ENCODE assay signal across 12 cellular contexts in the genomic region with DNA sequence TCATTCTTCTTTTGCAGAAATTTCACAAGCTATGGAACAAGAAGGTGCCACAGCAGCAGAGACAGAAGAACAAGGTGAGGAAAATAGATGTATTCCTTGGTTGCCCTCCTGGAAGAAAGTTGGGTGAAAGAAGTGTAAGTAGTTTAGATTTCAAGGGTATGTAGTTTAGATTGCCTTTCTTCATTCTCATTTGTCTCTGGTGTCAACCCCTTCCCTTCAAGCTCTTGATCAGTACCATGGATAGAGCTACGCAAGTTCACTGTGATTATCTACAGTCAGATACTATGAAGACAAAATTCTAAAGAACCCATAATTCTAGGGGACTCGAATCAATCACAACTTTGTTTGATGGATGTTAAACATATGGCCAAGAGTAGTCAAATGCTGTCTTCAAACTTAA. TPM values are rescaled to one million over a fixed set of nuclear protein-coding genes. Genes with fewer than 3 reads are reported as not detected.
DNase-seq lines count a peak whose midpoint lies in the region; ATAC-seq, FAIRE-seq and TF ChIP-seq lines count a peak whose summit lies in the region.
"Not testable (repeated sequence)": the region's sequence is repeated elsewhere in the genome, so short reads cannot be mapped to it uniquely, and the experiment has no call there.
"Had no signal": no experiment of that assay in that cellular context is flagged by ENCODE, and none has a peak within 500 bp of the region (broad histone marks: within the 10 kb centered on the region; RNA-seq: fewer than 3 reads in every experiment).

No MANE protein-coding gene starts in this region.

- TF ChIP-seq CTCF in A549 (IDR thresholded peaks at IDR 0.05); HCT116 (IDR thresholded peaks at IDR 0.05 in 2 of 3, conservative IDR thresholded peaks at IDR 0.05 in 1 of 3; ENCODE audit: borderline replicate concordance in 1 of 3, insufficient read depth in 1 of 3, low read depth in 2 of 3, low read length in 2 of 3); K562 (IDR thresholded peaks at IDR 0.05 in 2 of 3, conservative IDR thresholded peaks at IDR 0.05 in 1 of 3; ENCODE audit: insufficient read depth in 2 of 3, low read depth in 1 of 3, low read length in 3 of 3); H1 (IDR thresholded peaks at IDR 0.05; ENCODE audit: control extremely low read depth in 1 of 3, insufficient read depth in 1 of 3, low read depth in 1 of 3, low read length in 3 of 3): not testable (repeated sequence)

- H3K23ac ChIP-seq in H1 (ENCODE audit: insufficient read length) = not testable (repeated sequence)

- not testable (repeated sequence) for H2BK20ac ChIP-seq in H1 (ENCODE audit: low read length)

- POLR2A ChIA-PET in A549 (lab: Yijun Ruan, JAX); HCT116 (lab: Charles Lee); K562 (lab: Yijun Ruan, JAX); H1 (lab: Charles Lee; ENCODE audit: partially characterized antibody): not testable (repeated sequence)

- not testable (repeated sequence) for H3K18ac ChIP-seq in H1 (ENCODE audit: extremely low read depth, low read length)

- H3K4me3 ChIP-seq in A549; HCT116 (replicated peaks in 1 of 2; ENCODE audit: low read depth in 1 of 2, low read length in 2 of 2); K562; H1 (ENCODE audit: extremely low read depth in 1 of 4, insufficient read depth in 2 of 4, low read depth in 3 of 4, low read length in 4 of 4): not testable (repeated sequence)

- 4% methylated on average over 2 of the region's 2 CpGs for WGBS in A549 (ENCODE audit: missing lambda C conversion rate)
- WGBS in K562 (ENCODE audit: insufficient coverage, low coverage, missing lambda C conversion rate) = 0% methylated on average over 1 of the region's 2 CpGs
- 75% methylated on average over 1 of the region's 2 CpGs; no CpG with 5 or more reads in 1 of the 2 experiments for WGBS in H1 (ENCODE audit: extremely low coverage in 1 of 2, insufficient coverage in 1 of 2, insufficient read length in 1 of 2, insufficient replicate concordance in 2 of 2, low coverage in 1 of 2, low lambda C conversion rate in 2 of 2, missing lambda C conversion rate in 1 of 2), 2 experiments

- H3K27ac ChIP-seq in A549; HCT116 (ENCODE audit: low read depth, low read length); K562 (ENCODE audit: extremely low read depth, low read depth, low read length); H1 (ENCODE audit: low read depth, low read length): not testable (repeated sequence)

- not testable (repeated sequence) for H3K4me2 ChIP-seq in A549; HCT116 (ENCODE audit: low read length); K562 (ENCODE audit: insufficient read depth, low read length); H1 (ENCODE audit: insufficient read depth in 1 of 2, low read depth in 2 of 2, low read length in 2 of 2)

- intact Hi-C loops in HCT116 (cut with micrococcal nuclease); K562 (cut with micrococcal nuclease): not testable (repeated sequence)

- H2BK120ac ChIP-seq in H1 (replicated peaks; ENCODE audit: low read depth, low read length) = not testable (repeated sequence)

- H2BK15ac ChIP-seq in H1 (ENCODE audit: low read length) = not testable (repeated sequence)

- not testable (repeated sequence) for H3K79me1 ChIP-seq in H1 (ENCODE audit: low read depth, low read length)

- not testable (repeated sequence) for H3K9me2 ChIP-seq in HCT116 (ENCODE audit: insufficient read depth)

- not testable (repeated sequence) for H3K9me1 ChIP-seq in K562 (ENCODE audit: control insufficient read depth, insufficient read depth, low read length)

- H3K27me3 ChIP-seq in HCT116 (ENCODE audit: insufficient read depth, low read length); K562 (ENCODE audit: control insufficient read depth in 2 of 2, insufficient read depth in 2 of 2, low read length in 2 of 2); H1 (replicated peaks in 1 of 4; ENCODE audit: control insufficient read depth in 3 of 4, extremely low read depth in 1 of 4, insufficient read depth in 3 of 4, low read length in 3 of 4): not testable (repeated sequence)

- in situ Hi-C loops in K562 (cut with MboI) = not testable (repeated sequence)

- H3K4ac ChIP-seq in H1 (replicated peaks; ENCODE audit: insufficient read length, low read depth, low read length) = not testable (repeated sequence)

- not testable (repeated sequence) for H3K56ac ChIP-seq in H1 (replicated peaks; ENCODE audit: insufficient read length, low read depth, low read length)

- not testable (repeated sequence) for H2BK5ac ChIP-seq in H1 (ENCODE audit: low read depth, low read length)

- not testable (repeated sequence) for H2BK12ac ChIP-seq in H1 (ENCODE audit: low read depth, low read length)

- DNase-seq in A549 (ENCODE audit: low read depth in 1 of 2, low spot score in 1 of 2); HCT116 (ENCODE audit: low read depth, low spot score); K562 (ENCODE audit: extremely low read depth in 1 of 4, low spot score in 3 of 4); H1 (ENCODE audit: low read depth in 1 of 2, low spot score in 2 of 2): not testable (repeated sequence)

- not testable (repeated sequence) for H3K4me1 ChIP-seq in A549; HCT116 (ENCODE audit: control insufficient read depth in 1 of 2, insufficient read depth in 2 of 2, low read length in 2 of 2); K562 (replicated peaks in 1 of 2; ENCODE audit: control insufficient read depth in 2 of 2, insufficient read depth in 2 of 2, low read length in 2 of 2); H1 (replicated peaks in 1 of 4; ENCODE audit: control insufficient read depth in 3 of 4, insufficient read depth in 4 of 4, low read length in 3 of 4)

- RAD21 ChIA-PET in HCT116 (lab: Charles Lee; ENCODE audit: low non-redundant PET in 1 of 2, low total read pairs in 2 of 2, uncharacterized antibody in 2 of 2, unreplicated experiment in 2 of 2) = not testable (repeated sequence)

- not testable (repeated sequence) for H3K36me3 ChIP-seq in HCT116 (ENCODE audit: control insufficient read depth in 1 of 2, insufficient read depth in 2 of 2, low read length in 2 of 2); K562 (ENCODE audit: control insufficient read depth, insufficient read depth, low read length); H1 (ENCODE audit: control insufficient read depth in 2 of 4, insufficient read depth in 4 of 4, low read length in 3 of 4)

- H3K23me2 ChIP-seq in H1 (ENCODE audit: low read depth, low read length) = not testable (repeated sequence)

- H3K9ac ChIP-seq in HCT116 (ENCODE audit: low read length); K562 (ENCODE audit: insufficient read depth in 1 of 2, low read depth in 2 of 2, low read length in 2 of 2); H1 (replicated peaks in 1 of 4; ENCODE audit: extremely low read depth in 1 of 4, low read depth in 3 of 4, low read length in 3 of 4): not testable (repeated sequence)

- not testable (repeated sequence) for H4K20me1 ChIP-seq in HCT116 (ENCODE audit: insufficient read depth); K562 (replicated peaks; ENCODE audit: control insufficient read depth, insufficient read depth, low read length); H1 (replicated peaks in 1 of 2; ENCODE audit: control insufficient read depth in 1 of 2, insufficient read depth in 2 of 2, low read length in 2 of 2)

- H3K9me3 ChIP-seq in A549 = peaks cover 14% of the 10 kb centered on the region; the same call in 2 of the 3 replicates
- not testable (repeated sequence) for H3K9me3 ChIP-seq in HCT116 (ENCODE audit: control insufficient read depth in 1 of 2, insufficient read depth in 1 of 2, low read depth in 1 of 2, low read length in 2 of 2); K562 (replicated peaks; ENCODE audit: control insufficient read depth, insufficient read depth, low read depth, low read length)
- H3K9me3 ChIP-seq in H1 (ENCODE audit: insufficient read depth in 2 of 2, low read depth in 1 of 2, low read length in 1 of 2) = peaks cover 38 to 66% of the 10 kb centered on the region in 2 experiments

- CTCF ChIA-PET in A549 (lab: Yijun Ruan, JAX) (interaction anchor here (0.5 kb wide), 1 partner anchor 878 kb away, joined by 3 read pairs; no protein-coding TSS in a partner anchor), H1 (lab: Charles Lee; ENCODE audit: partially characterized antibody) (interaction anchor here (0.9 kb wide), 1 partner anchor 47 kb away, joined by 4 read pairs; no protein-coding TSS in a partner anchor)
- CTCF ChIA-PET in HCT116 (lab: Charles Lee); K562 (lab: Yijun Ruan, JAX; ENCODE audit: low intra/inter-chr PET ratio): not testable (repeated sequence)

- not testable (repeated sequence) for H3K14ac ChIP-seq in H1 (ENCODE audit: insufficient read length)

- H2AK5ac ChIP-seq in H1 (ENCODE audit: low read depth, low read length) = not testable (repeated sequence)

- not testable (repeated sequence) for H4K91ac ChIP-seq in H1 (replicated peaks; ENCODE audit: insufficient read length, low read length)

- not testable (repeated sequence) for TF ChIP-seq EP300 in A549 (IDR thresholded peaks at IDR 0.05); K562 (IDR thresholded peaks at IDR 0.05; ENCODE audit: low read length); H1 (IDR thresholded peaks at IDR 0.05; ENCODE audit: borderline replicate concordance in 1 of 2, low read depth in 2 of 2, low read length in 2 of 2)

- not testable (repeated sequence) for H4K8ac ChIP-seq in H1 (ENCODE audit: extremely low read depth, insufficient read depth, low read length)

- ATAC-seq in A549, HCT116, K562: not testable (repeated sequence)

- not testable (repeated sequence) for H2AFZ ChIP-seq in HCT116 (ENCODE audit: low read depth, low read length, poor library complexity, severe bottlenecking); K562 (ENCODE audit: low read depth, low read length); H1 (ENCODE audit: low read length)

- not testable (repeated sequence) for TF ChIP-seq RAD21 in A549 (conservative IDR thresholded peaks at IDR 0.05 in 1 of 2, IDR thresholded peaks at IDR 0.05 in 1 of 2); HCT116 (IDR thresholded peaks at IDR 0.05; ENCODE audit: low read depth); K562 (CRISPR knock-in tag; conservative IDR thresholded peaks at IDR 0.05 in 1 of 2, IDR thresholded peaks at IDR 0.05 in 1 of 2); H1 (IDR thresholded peaks at IDR 0.05 in 1 of 2, conservative IDR thresholded peaks at IDR 0.05 in 1 of 2; ENCODE audit: low read depth in 2 of 2, low read length in 2 of 2)

- not testable (repeated sequence) for TF ChIP-seq POLR2A in A549 (IDR thresholded peaks at IDR 0.05; ENCODE audit: low read length); HCT116 (IDR thresholded peaks at IDR 0.05; ENCODE audit: borderline replicate concordance, extremely low read depth, insufficient read depth, insufficient read length); K562 (conservative IDR thresholded peaks at IDR 0.05); H1 (IDR thresholded peaks at IDR 0.05; ENCODE audit: control extremely low read depth in 1 of 2, low read depth in 2 of 2, low read length in 2 of 2)

- not testable (repeated sequence) for H3K79me2 ChIP-seq in HCT116 (ENCODE audit: insufficient read depth, low read length); K562 (ENCODE audit: control insufficient read depth, insufficient read depth, low read length); H1 (ENCODE audit: control insufficient read depth in 1 of 2, insufficient read depth in 2 of 2, low read length in 2 of 2)

- BruUV-seq in HCT116 (replicated peaks; lab: Mats Ljungman, UMichigan); K562 (replicated peaks; lab: Mats Ljungman, UMichigan): not testable (repeated sequence)

- H4K5ac ChIP-seq in H1 (ENCODE audit: insufficient read length, low read depth, low read length) = not testable (repeated sequence)

- FAIRE-seq in A549 (lab: Jason Lieb, UNC) = peak; percentile 72
- FAIRE-seq in TTC549 (lab: Jason Lieb, UNC) = peak; percentile 47
- FAIRE-seq in K562 (lab: Jason Lieb, UNC) = peak; percentile 32
- peak; percentile 68 for FAIRE-seq in H1 (lab: Jason Lieb, UNC)

RNA-seq across cellular contexts. Expression of a gene that starts 32.8 kb away (rescaled TPM):
- polyA plus RNA-seq in A549 (2011; rRNA removed) (not detected in 2 replicates), A549 (2017; fragmentation: RNase III; extraction: RNeasy Plus Mini Kit Qiagen cat#74134 plus additional on column Dnase treatment) (not detected in 3 replicates), K562 (2011; rRNA removed) (not detected in 2 replicates), K562 (2014; fragmentation: Illumina TruSeq; extraction: Trizol) (not detected in 2 replicates), K562 (2014; fragmentation: Nextera tagmentation; extraction: Ambion mirVana) (not detected), K562 (2014; rRNA removed) (0.07 TPM in 1 of 2 replicates, not detected in the other), H1 (2011; rRNA removed) (not detected in 2 replicates)
- not detected in 2 replicates for polyA plus RNA-seq in A549 (2012; cell fraction: cytosol; rRNA removed)
- not detected in 2 replicates for polyA plus RNA-seq in A549 (2012; cell fraction: nucleus; rRNA removed)
- polyA minus RNA-seq in A549 (2011; rRNA and poly(A)+ RNA removed) = not detected in 2 replicates
- total RNA-seq in HCT116 (2021; ENCODE audit: unreplicated experiment) (0.30 TPM), K562 (2014; rRNA removed) (not detected in 2 replicates), K562 (2014; rRNA removed; fragmentation: Illumina TruSeq; extraction: Trizol) (not detected in 2 replicates), K562 (2015; rRNA removed; fragmentation: Illumina TruSeq; extraction: Trizol) (not detected in 2 replicates), K562 (2021) (0.04 TPM in 1 of 2 replicates, not detected in the other)
- 0.08 and 0.15 TPM in 2 replicates for polyA plus RNA-seq in HCT116 (2012)
- total RNA-seq in K562 (2011; cell fraction: chromatin; rRNA removed; ENCODE audit: low replicate concordance) = not detected in 2 replicates
- total RNA-seq in K562 (2011; cell fraction: nucleolus; rRNA removed) = not detected in 2 replicates
- total RNA-seq in K562 (2011; cell fraction: nucleoplasm; rRNA removed) = not detected in 2 replicates
- not detected in 2 replicates for polyA plus RNA-seq in K562 (2011; cell fraction: cytosol; rRNA removed)
- not detected in 2 replicates for polyA plus RNA-seq in K562 (2011; cell fraction: nucleus; rRNA removed)
- 0.06 TPM in 1 of 2 replicates, not detected in the other for polyA plus RNA-seq in K562 (2012)
- polyA minus RNA-seq in K562 (2011; rRNA and poly(A)+ RNA removed) = not detected in 2 replicates
- polyA minus RNA-seq in K562 (2011; cell fraction: cytosol; rRNA and poly(A)+ RNA removed) = not detected in 2 replicates
- not detected in 2 replicates for polyA minus RNA-seq in K562 (2011; cell fraction: nucleus; rRNA and poly(A)+ RNA removed)
- total RNA-seq in H1 (2021; fragmentation: NEBNext Ultra II Directional; extraction: Animal tissue kit (Norgen Biotek cat#: 25700)) = not detected in 2 replicates
- polyA plus RNA-seq in H1 (2011; cell fraction: cytosol; rRNA removed) = not detected
- polyA plus RNA-seq in H1 (2011; cell fraction: nucleus; rRNA removed) = not detected
- not detected in 4 replicates for polyA plus RNA-seq in H1 (2012, experiment 1 of 2)
- not detected for polyA plus RNA-seq in H1 (2012, experiment 2 of 2)
- polyA plus RNA-seq in H1 (2013, experiment 1 of 2) = not detected
- polyA plus RNA-seq in H1 (2013, experiment 2 of 2) = not detected
- not detected in 2 replicates for polyA minus RNA-seq in H1 (2011; rRNA and poly(A)+ RNA removed)
- not detected for polyA minus RNA-seq in H1 (2011; cell fraction: cytosol; rRNA and poly(A)+ RNA removed)
- not detected for polyA minus RNA-seq in H1 (2011; cell fraction: nucleus; rRNA and poly(A)+ RNA removed)
- total RNA-seq: A673; CD4-positive, alpha-beta memory T cell; CD4-positive, CD25-positive, alpha-beta regulatory T cell; CD8-positive, alpha-beta memory T cell; G401 had no signal
- polyA plus RNA-seq: AG04450; CD14-positive monocyte; CD4-positive, alpha-beta memory T cell; CD4-positive, CD25-positive, alpha-beta regulatory T cell; CD8-positive, alpha-beta memory T cell had no signal
